31 cellular contexts compared by ENCODE assay signal in genomic region chr15:70358871-70359647, GRCh38.
DNase-seq lines count a peak whose midpoint lies in the region; ATAC-seq and TF ChIP-seq lines count a peak whose summit lies in the region.
"Had no signal": no experiment of that assay in that cellular context is flagged by ENCODE, and none has a peak within 500 bp of the region (broad histone marks: within the 10 kb centered on the region; RNA-seq: fewer than 3 reads in every experiment).

No MANE protein-coding gene starts in this region.

- no peaks in the 10 kb centered on the region for H3K9me3 ChIP-seq in colonic mucosa
- H3K9me3 ChIP-seq: adrenal gland, body of pancreas, gastrocnemius medialis, stomach had no signal

- no peak overlapping the region for H3K9ac ChIP-seq in colonic mucosa (ENCODE audit: low read depth in 2 of 2, low read length in 2 of 2)
- H3K9ac ChIP-seq: GM23248, parathyroid adenoma had no signal

- H3K36me3 Mint-ChIP-seq in activated T-helper 17 cell treated with anti-CD3 and anti-CD28 coated beads, Interleukin-2, amount 50 U/mL, for 72 hours (ENCODE audit: low read depth) = no peaks in the 10 kb centered on the region
- H3K36me3 Mint-ChIP-seq in osteocyte (ENCODE audit: unreplicated experiment) = no peaks in the 10 kb centered on the region
- H3K36me3 Mint-ChIP-seq: CD4-positive, alpha-beta memory T cell had no signal

- H3K27me3 ChIP-seq in colonic mucosa = no peaks in the 10 kb centered on the region
- H3K27me3 ChIP-seq: adrenal gland, body of pancreas, hepatocyte, stomach had no signal

- H3K4me3 Mint-ChIP-seq in activated T-helper 17 cell treated with anti-CD3 and anti-CD28 coated beads, Interleukin-2, amount 50 U/mL, for 72 hours = no peak overlapping the region
- no peak overlapping the region for H3K4me3 Mint-ChIP-seq in osteocyte (ENCODE audit: unreplicated experiment)
- H3K4me3 Mint-ChIP-seq: CD4-positive, alpha-beta memory T cell had no signal

- H3K27me3 Mint-ChIP-seq in activated T-helper 17 cell treated with anti-CD3 and anti-CD28 coated beads, Interleukin-2, amount 50 U/mL, for 72 hours = peaks cover 15% of the 10 kb centered on the region
- peaks cover 71% of the 10 kb centered on the region for H3K27me3 Mint-ChIP-seq in osteocyte (ENCODE audit: unreplicated experiment)

- no peak for ATAC-seq in activated T-helper 17 cell treated with anti-CD3 and anti-CD28 coated beads, Interleukin-2, amount 50 U/mL, for 72 hours (replicated peaks)
- ATAC-seq in GM21576 (IDR thresholded peaks at IDR 0.05; ENCODE audit: unreplicated experiment) (no peak), sciatic nerve (no peak)
- ATAC-seq: body of pancreas, gastrocnemius medialis, HepG2 had no signal

- H3K9me3 Mint-ChIP-seq in activated T-helper 17 cell treated with anti-CD3 and anti-CD28 coated beads, Interleukin-2, amount 50 U/mL, for 72 hours = peaks cover 3% of the 10 kb centered on the region
- H3K9me3 Mint-ChIP-seq in osteocyte (ENCODE audit: unreplicated experiment) = no peaks in the 10 kb centered on the region
- H3K9me3 Mint-ChIP-seq: CD4-positive, alpha-beta memory T cell had no signal

- DNase-seq in NCI-H748 (lab: John Stamatoyannopoulos, UW; ENCODE audit: unreplicated experiment) (peak; percentile 76), NCI-H748 treated with DMSO at 0.1 percent for 48 hours (lab: John Stamatoyannopoulos, UW) (no peak), NCI-H1105 (lab: John Stamatoyannopoulos, UW) (peak; percentile 57), osteocyte (ENCODE audit: extremely low spot score, unreplicated experiment) (peak; percentile 77), colonic mucosa (no peak), sciatic nerve (ENCODE audit: low spot score) (no peak)
- DNase-seq: activated CD4-positive, alpha-beta T cell treated with anti-CD3 and anti-CD28 coated beads for 48 hours; activated naive CD4-positive, alpha-beta T cell treated with Interleukin-2 at 50 U/mL for 16 hours; activated T-cell treated with anti-CD3 and anti-CD28 coated beads, Interleukin-2, amount 50 U/mL, for 1 hour; adrenal gland; AML-193; body of pancreas; CD4-positive, alpha-beta memory T cell; cerebellar nuclear complex; dorsolateral prefrontal cortex; gastrocnemius medialis; GM23248; mammary epithelial cell; MM.1S; NCI-H1694; NCI-H774; stimulated activated CD4-positive, alpha-beta T cell treated with anti-CD3 and anti-CD28 coated beads, Interleukin-2, amount 100 ng/mL, for 24 hours; stomach; T-helper 9 cell had no signal

- intact Hi-C loops in colonic mucosa (cut with DNase I) (no loop called here), sciatic nerve (cut with DNase I) (no loop called here)

- peak overlapping the region; percentile 21 for H3K27ac Mint-ChIP-seq in activated T-helper 17 cell treated with anti-CD3 and anti-CD28 coated beads, Interleukin-2, amount 50 U/mL, for 72 hours
- H3K27ac Mint-ChIP-seq in osteocyte (ENCODE audit: unreplicated experiment) = no peak overlapping the region
- H3K27ac Mint-ChIP-seq: CD4-positive, alpha-beta memory T cell had no signal

- no peaks in the 10 kb centered on the region for H3K4me1 ChIP-seq in colonic mucosa
- H3K4me1 ChIP-seq: adrenal gland, gastrocnemius medialis, parathyroid adenoma had no signal

- H3K4me1 Mint-ChIP-seq in activated T-helper 17 cell treated with anti-CD3 and anti-CD28 coated beads, Interleukin-2, amount 50 U/mL, for 72 hours = peaks cover 4% of the 10 kb centered on the region
- no peaks in the 10 kb centered on the region for H3K4me1 Mint-ChIP-seq in osteocyte (ENCODE audit: unreplicated experiment)

- TF ChIP-seq CTCF in osteocyte (IDR thresholded peaks at IDR 0.05) (no peak), colonic mucosa (IDR thresholded peaks at IDR 0.05) (no peak)

- no peak overlapping the region for H3K27ac ChIP-seq in colonic mucosa
- H3K27ac ChIP-seq: adrenal gland, body of pancreas, dorsolateral prefrontal cortex, gastrocnemius medialis, GM23248, hepatocyte, parathyroid adenoma, stomach, VCaP had no signal

- H3K36me3 ChIP-seq in colonic mucosa = no peaks in the 10 kb centered on the region
- H3K36me3 ChIP-seq: adrenal gland, gastrocnemius medialis, stomach had no signal

- H3K4me3 ChIP-seq in colonic mucosa = no peak overlapping the region
- H3K4me3 ChIP-seq: adrenal gland, body of pancreas, dorsolateral prefrontal cortex, gastrocnemius medialis, GM23248, hepatocyte, smooth muscle cell, stomach had no signal

Comparison
In these comparisons a context has a peak if more than half of its experiments do, and no peak if none do; other contexts are left out.
1. DNase-seq: peak in NCI-H748 (single experiment), NCI-H1105 (single experiment) and osteocyte (single experiment); none in NCI-H748 treated with DMSO at 0.1 percent for 48 hours (single experiment), colonic mucosa (single experiment) and sciatic nerve (single experiment).